ENCODE assay signal across 8 cellular contexts in the genomic region with DNA sequence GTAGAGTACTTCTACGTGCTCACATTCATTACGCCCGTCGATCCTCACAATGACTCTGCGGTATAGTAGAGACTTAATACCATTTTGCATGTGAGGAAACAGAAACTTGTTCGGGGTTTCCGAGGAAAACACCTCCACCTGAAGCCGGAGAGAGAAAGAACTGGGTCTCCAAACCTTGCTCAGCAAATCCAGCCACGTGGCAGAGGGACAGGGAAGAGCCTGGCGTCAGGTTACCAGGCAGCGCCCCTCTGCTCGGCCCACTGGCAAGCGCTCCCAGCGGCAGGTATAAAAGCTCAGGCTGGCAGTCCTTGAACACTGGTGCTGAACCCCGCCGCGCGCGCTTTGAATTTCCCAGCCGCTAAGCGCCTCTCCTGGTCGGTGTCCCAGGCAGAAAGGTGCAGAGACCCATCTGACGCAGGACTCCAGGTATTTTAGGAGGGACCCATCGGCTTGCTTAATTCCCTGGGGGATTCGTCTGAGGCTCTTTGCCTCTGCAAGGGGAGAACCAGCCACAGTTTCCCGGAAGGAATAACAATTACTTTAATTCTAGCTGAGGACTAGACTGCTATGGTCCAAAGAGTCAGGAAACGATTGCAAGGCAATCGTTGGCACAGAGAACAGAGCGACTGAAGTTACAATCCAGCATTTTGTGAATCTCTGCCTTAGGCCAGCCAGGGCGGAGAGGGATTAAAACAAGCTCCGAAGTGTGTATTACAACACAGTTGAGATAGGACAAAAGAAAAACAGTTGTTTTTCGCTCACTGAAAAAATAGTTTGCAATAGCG. TPM values are rescaled to one million over a fixed set of nuclear protein-coding genes. Genes with fewer than 3 reads are reported as not detected.
DNase-seq lines count a peak whose midpoint lies in the region; ATAC-seq and TF ChIP-seq lines count a peak whose summit lies in the region.

A gene with protein sequence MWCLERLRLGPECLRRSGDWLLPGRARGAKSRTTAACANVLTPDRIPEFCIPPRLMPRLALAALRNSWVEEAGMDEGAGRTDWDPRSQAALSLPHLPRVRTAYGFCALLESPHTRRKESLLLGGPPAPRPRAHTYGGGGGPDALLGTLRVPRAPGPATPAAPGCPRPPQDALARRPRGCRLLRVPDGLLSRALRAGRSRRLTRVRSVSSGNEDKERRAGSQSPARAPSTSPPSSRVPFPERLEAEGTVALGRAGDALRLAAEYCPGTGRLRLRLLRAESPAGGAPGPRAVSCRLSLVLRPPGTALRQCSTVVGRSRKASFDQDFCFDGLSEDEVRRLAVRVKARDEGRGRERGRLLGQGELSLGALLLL (plus strand): TSS at position 315 of the 785 bp plus-strand sequence. CDS start 637 bp downstream, outside the sequence.

- H3K9ac ChIP-seq in mesenchymal stem cell (ENCODE audit: low read length): no peak within 1 kb of the TSS

- peak within 1 kb of the TSS; percentile 52 to 58 for H3K4me3 ChIP-seq in mesenchymal stem cell (ENCODE audit: insufficient read depth in 1 of 2, low read depth in 1 of 2, low read length in 2 of 2)

- peak within 1 kb of the TSS in 1 of 2 experiments; percentile 66 for H3K23ac ChIP-seq in mesenchymal stem cell (ENCODE audit: low read length in 2 of 2)

- H2AK5ac ChIP-seq in mesenchymal stem cell (ENCODE audit: low read length, severe bottlenecking): no peak within 1 kb of the TSS

- H3K4me1 Mint-ChIP-seq in activated CD8-positive, alpha-beta T cell treated with anti-CD3 and anti-CD28 coated beads for 36 hours (ENCODE audit: low read depth): peaks cover 29% of the 10 kb centered on the region

- no peaks in the 10 kb centered on the region for H3K9me3 Mint-ChIP-seq in activated CD8-positive, alpha-beta T cell treated with anti-CD3 and anti-CD28 coated beads for 36 hours

- CTCF ChIA-PET in activated CD8-positive, alpha-beta T cell treated with anti-CD3 and anti-CD28 coated beads for 36 hours (lab: Charles Lee): interaction anchor here (0.9 kb wide), 4 partner anchors 20 to 95 kb away, joined by 3 to 4 read pairs (median 4); no protein-coding TSS in a partner anchor

- ATAC-seq in activated CD8-positive, alpha-beta T cell treated with anti-CD3 and anti-CD28 coated beads for 36 hours: peak; percentile 61

- no peaks in the 10 kb centered on the region for H3K36me3 Mint-ChIP-seq in activated CD8-positive, alpha-beta T cell treated with anti-CD3 and anti-CD28 coated beads for 36 hours (ENCODE audit: low read depth)

- H3K4me1 ChIP-seq in mesenchymal stem cell (ENCODE audit: control insufficient read depth, insufficient read depth, low read depth, low read length): peaks cover 18% of the 10 kb centered on the region

- WGBS in mesenchymal stem cell: 15% methylated on average over 33 of the region's 33 CpGs

- H3K79me1 ChIP-seq in mesenchymal stem cell (replicated peaks; ENCODE audit: low read length, poor library complexity, severe bottlenecking): no peaks in the 10 kb centered on the region

- no peak within 1 kb of the TSS for H2BK15ac ChIP-seq in mesenchymal stem cell (ENCODE audit: low read depth, poor library complexity, severe bottlenecking)

- no peak within 1 kb of the TSS for H3K18ac ChIP-seq in mesenchymal stem cell (ENCODE audit: low read depth in 1 of 2, low read length in 2 of 2)

- peaks cover 4 to 27% of the 10 kb centered on the region in 2 experiments for H3K27me3 ChIP-seq in mesenchymal stem cell (ENCODE audit: control insufficient read depth in 1 of 2, insufficient read depth in 1 of 2, low read length in 2 of 2)

- H3K27me3 Mint-ChIP-seq in activated CD8-positive, alpha-beta T cell treated with anti-CD3 and anti-CD28 coated beads for 36 hours: peaks cover 23% of the 10 kb centered on the region

- H2BK5ac ChIP-seq in mesenchymal stem cell (ENCODE audit: low read depth, low read length, poor library complexity, severe bottlenecking): no peak within 1 kb of the TSS

- peak within 1 kb of the TSS; percentile 72 for H3K4me3 Mint-ChIP-seq in activated CD8-positive, alpha-beta T cell treated with anti-CD3 and anti-CD28 coated beads for 36 hours

- peak within 1 kb of the TSS; percentile 82 for H3K4me2 ChIP-seq in mesenchymal stem cell (ENCODE audit: low read length, poor library complexity, severe bottlenecking)

- peak; percentile 26 for DNase-seq in SIG-M5 treated with dmso at 0.1 percent for 504 hours (lab: John Stamatoyannopoulos, UW; ENCODE audit: unreplicated experiment)
- no peak for DNase-seq in SIG-M5 (lab: John Stamatoyannopoulos, UW)
- peak; percentile 71 for DNase-seq in NCI-H2196 (lab: John Stamatoyannopoulos, UW; ENCODE audit: unreplicated experiment)
- peak; percentile 74 for DNase-seq in activated CD8-positive, alpha-beta T cell treated with anti-CD3 and anti-CD28 coated beads for 36 hours
- DNase-seq in effector CD8-positive, alpha-beta T cell (lab: John Stamatoyannopoulos, UW): peak; percentile 34
- DNase-seq in mesenchymal stem cell: peak; percentile 55
- peak in 2 of 3 donors; percentile 27 to 45 for DNase-seq in stimulated activated CD4-positive, alpha-beta T cell treated with anti-CD3 and anti-CD28 coated beads, TNF-alpha, amount 100 ng/mL, for 48 hours (ENCODE audit: low read depth in 3 of 3)
- DNase-seq in NAMALWA (ENCODE audit: low spot score): no peak

- H4K8ac ChIP-seq in mesenchymal stem cell (ENCODE audit: low read length): no peak within 1 kb of the TSS

- no peak within 1 kb of the TSS for H2BK12ac ChIP-seq in mesenchymal stem cell (ENCODE audit: low read length in 2 of 2)

- no peak within 1 kb of the TSS for H3K4ac ChIP-seq in mesenchymal stem cell (ENCODE audit: low read depth in 1 of 2, low read length in 2 of 2)

- POLR2A ChIA-PET in activated CD8-positive, alpha-beta T cell treated with anti-CD3 and anti-CD28 coated beads for 36 hours (lab: Charles Lee): interaction anchor here (0.8 kb wide), 1 partner anchor 94 kb away, joined by 3 read pairs; no protein-coding TSS in a partner anchor

- no peak within 1 kb of the TSS for H4K91ac ChIP-seq in mesenchymal stem cell (ENCODE audit: low read length)

- H3K36me3 ChIP-seq in mesenchymal stem cell (ENCODE audit: control insufficient read depth in 1 of 2, insufficient read depth in 2 of 2, low read depth in 1 of 2, low read length in 2 of 2): peaks cover 0 to 4% of the 10 kb centered on the region in 2 experiments

- intact Hi-C loops in activated CD8-positive, alpha-beta T cell treated with anti-CD3 and anti-CD28 coated beads for 36 hours (cut with micrococcal nuclease): no loop called here

- no peaks in the 10 kb centered on the region for H3K9me3 ChIP-seq in mesenchymal stem cell (ENCODE audit: control insufficient read depth, low read length)

- no peak within 1 kb of the TSS for H2AFZ ChIP-seq in mesenchymal stem cell (ENCODE audit: low read depth, low read length)

- no peak within 1 kb of the TSS for H3K27ac ChIP-seq in mesenchymal stem cell (ENCODE audit: low read length, poor library complexity, severe bottlenecking)

- no peak for TF ChIP-seq CTCF in activated CD8-positive, alpha-beta T cell treated with anti-CD3 and anti-CD28 coated beads for 36 hours (IDR thresholded peaks at IDR 0.05)

- no peak within 1 kb of the TSS for H3K14ac ChIP-seq in mesenchymal stem cell (ENCODE audit: low read length in 2 of 2)

- no peak within 1 kb of the TSS for H2BK120ac ChIP-seq in mesenchymal stem cell (ENCODE audit: low read depth, low read length)

- H3K27ac Mint-ChIP-seq in activated CD8-positive, alpha-beta T cell treated with anti-CD3 and anti-CD28 coated beads for 36 hours: peak within 1 kb of the TSS; percentile 60

RNA-seq across cellular contexts. Expression of the gene that starts here (rescaled TPM):
- 1 to 10 TPM in 1 of 2 experiments, under 1 TPM in 1; 0.67 to 1.0 TPM for total RNA-seq in activated CD8-positive, alpha-beta T cell treated with anti-CD3 and anti-CD28 coated beads for 36 hours
- not detected for polyA plus RNA-seq in mesenchymal stem cell (2013, experiment 1 of 2)
- polyA plus RNA-seq in mesenchymal stem cell (2013, experiment 2 of 2): not detected

Comparison
In these comparisons a context has a peak if more than half of its experiments do, and no peak if none do; other contexts are left out.
1. DNase-seq: peak in SIG-M5 treated with dmso at 0.1 percent for 504 hours (single experiment), NCI-H2196 (single experiment), activated CD8-positive, alpha-beta T cell treated with anti-CD3 and anti-CD28 coated beads for 36 hours (single experiment), effector CD8-positive, alpha-beta T cell (single experiment), mesenchymal stem cell (single experiment) and stimulated activated CD4-positive, alpha-beta T cell treated with anti-CD3 and anti-CD28 coated beads, TNF-alpha, amount 100 ng/mL, for 48 hours (2 of 3); none in SIG-M5 (single experiment) and NAMALWA (single experiment).